In the genomic region with DNA sequence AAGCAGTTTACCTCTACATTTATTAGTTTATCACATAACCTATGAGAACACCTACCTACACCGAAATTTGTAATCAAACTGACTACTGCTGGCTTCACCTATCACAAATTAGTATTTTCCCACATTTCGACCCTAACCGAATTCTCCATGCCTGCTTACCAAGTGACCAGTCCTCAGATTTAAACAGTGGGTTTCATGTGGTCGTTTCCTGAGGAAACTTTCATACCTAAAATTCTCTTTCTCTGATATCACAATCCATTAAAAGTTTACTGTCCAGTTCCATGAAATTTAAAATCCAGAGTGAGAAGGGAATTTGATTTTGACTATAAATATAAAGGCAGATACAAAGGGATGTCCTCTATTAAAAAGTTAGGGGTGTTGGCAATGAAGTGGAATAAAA, we compare ENCODE assay signal across 13 cellular contexts. TPM values are rescaled to one million over a fixed set of nuclear protein-coding genes. Genes with fewer than 3 reads are reported as not detected.
A peak's percentile ranks its signal among the peaks of the same experiment; 100 is the strongest.
DNase-seq lines count a peak whose midpoint lies in the region; ATAC-seq and TF ChIP-seq lines count a peak whose summit lies in the region.
"Had no signal": no experiment of that assay in that cellular context is flagged by ENCODE, and none has a peak within 500 bp of the region (broad histone marks: within the 10 kb centered on the region; RNA-seq: fewer than 3 reads in every experiment).

No MANE protein-coding gene starts in this region.

- peak overlapping the region; percentile 82 for H3K4ac ChIP-seq in trophoblast cell (ENCODE audit: low read depth, low read length)

- H3K27ac ChIP-seq in SK-N-MC, result peak overlapping the region; percentile 77
- no peak overlapping the region for H3K27ac ChIP-seq in trophoblast cell (ENCODE audit: low read depth, low read length)
- H3K27ac ChIP-seq in CD4-positive, alpha-beta T cell (ENCODE audit: low read depth, low read length), result no peak overlapping the region
- H3K27ac ChIP-seq: BLaER1 treated with 17β-estradiol and CSF1 and Interleukin-3, amounts not matched to agents 10 nM and 100 nM had no signal

- H3K27ac Mint-ChIP-seq in CD4-positive, alpha-beta T cell, result no peak overlapping the region
- no peak overlapping the region for H3K27ac Mint-ChIP-seq in natural killer cell

- no peaks in the 10 kb centered on the region for H3K27me3 ChIP-seq in trophoblast cell (ENCODE audit: insufficient read depth, low read length)
- H3K27me3 ChIP-seq in CD4-positive, alpha-beta T cell (ENCODE audit: control insufficient read depth, insufficient read depth, low read length), result peaks cover 49% of the 10 kb centered on the region
- H3K27me3 ChIP-seq: adrenal gland; BLaER1 treated with 17β-estradiol and CSF1 and Interleukin-3, amounts not matched to agents 10 nM and 100 nM had no signal

- WGBS in trophoblast cell (ENCODE audit: extremely low coverage, insufficient coverage, insufficient read length), result no CpG with 5 or more reads among the region's 4 CpGs

- H3K9ac ChIP-seq in SK-N-MC (ENCODE audit: insufficient read length) (peak overlapping the region; percentile 88), trophoblast cell (ENCODE audit: low read length) (no peak overlapping the region)
- H3K9ac ChIP-seq: BLaER1 treated with 17β-estradiol and CSF1 and Interleukin-3, amounts not matched to agents 10 nM and 100 nM had no signal

- peaks cover 12% of the 10 kb centered on the region for H3K79me2 ChIP-seq in trophoblast cell (ENCODE audit: control insufficient read depth, insufficient read depth, low read length, poor library complexity)

- ATAC-seq in CD4-positive, alpha-beta T cell (ENCODE audit: poor library complexity), result no peak
- no peak for ATAC-seq in natural killer cell

- H3K4me3 Mint-ChIP-seq in CD4-positive, alpha-beta T cell, result no peak overlapping the region
- no peak overlapping the region for H3K4me3 Mint-ChIP-seq in natural killer cell

- H3K14ac ChIP-seq in trophoblast cell (ENCODE audit: low read length), result no peak overlapping the region

- no peak overlapping the region for H2BK5ac ChIP-seq in trophoblast cell (ENCODE audit: low read depth, low read length, poor library complexity)

- no peak overlapping the region for H2BK120ac ChIP-seq in trophoblast cell (ENCODE audit: insufficient read depth, low read length, poor library complexity)

- H2BK12ac ChIP-seq in trophoblast cell (ENCODE audit: low read length), result no peak overlapping the region

- H3K4me3 ChIP-seq in AG10803 (ENCODE audit: low read length) (peak overlapping the region; percentile 88), SK-N-MC (peak overlapping the region; percentile 92), trophoblast cell (ENCODE audit: low read depth, low read length) (no peak overlapping the region)
- H3K4me3 ChIP-seq: BLaER1 treated with 17β-estradiol and CSF1 and Interleukin-3, amounts not matched to agents 10 nM and 100 nM had no signal

- CTCF ChIA-PET in CD4-positive, alpha-beta T cell (lab: Charles Lee), result no interaction called here

- TF ChIP-seq CTCF in AG10803 (conservative IDR thresholded peaks at IDR 0.05; ENCODE audit: low read length) (no peak), natural killer cell (IDR thresholded peaks at IDR 0.05) (no peak)
- no peak for TF ChIP-seq CTCF in CD4-positive, alpha-beta T cell (IDR thresholded peaks at IDR 0.05)

- H3K9me3 ChIP-seq in SK-N-MC (ENCODE audit: low read depth, low read length) (no peaks in the 10 kb centered on the region), trophoblast cell (ENCODE audit: insufficient read depth, low read depth, low read length) (no peaks in the 10 kb centered on the region)
- H3K9me3 ChIP-seq in CD4-positive, alpha-beta T cell (ENCODE audit: control insufficient read depth, low read length), result no peaks in the 10 kb centered on the region
- H3K9me3 ChIP-seq: adrenal gland had no signal

- no peak overlapping the region for H3K18ac ChIP-seq in trophoblast cell (ENCODE audit: low read length)

- intact Hi-C loops in CD4-positive, alpha-beta T cell (cut with DNase I, micrococcal nuclease), result no loop called here
- intact Hi-C loops in natural killer cell (cut with micrococcal nuclease), result no loop called here

- H3K4me2 ChIP-seq in trophoblast cell (ENCODE audit: low read length), result peak overlapping the region; percentile 50
- H3K4me2 ChIP-seq: BLaER1 treated with 17β-estradiol and CSF1 and Interleukin-3, amounts not matched to agents 10 nM and 100 nM had no signal

- no peak overlapping the region for H2AK5ac ChIP-seq in trophoblast cell (ENCODE audit: low read length)

- H3K36me3 ChIP-seq in SK-N-MC (ENCODE audit: insufficient read depth, low read length) (no peaks in the 10 kb centered on the region), trophoblast cell (ENCODE audit: control insufficient read depth in 1 of 2, insufficient read depth in 2 of 2, low read length in 2 of 2) (no peaks in the 10 kb centered on the region)
- H3K36me3 ChIP-seq: adrenal gland; BLaER1 treated with 17β-estradiol and CSF1 and Interleukin-3, amounts not matched to agents 10 nM and 100 nM had no signal

- DNase-seq in AG10803 (ENCODE audit: low read depth), result no peak
- DNase-seq in SK-N-MC (ENCODE audit: low read depth, low spot score), result no peak
- DNase-seq in fibroblast of peridontal ligament (ENCODE audit: extremely low read depth), result peak; percentile 54
- DNase-seq in trophoblast cell, result no peak
- DNase-seq in germinal center (ENCODE audit: low spot score), result no peak
- DNase-seq in CD4-positive, alpha-beta T cell, result no peak
- DNase-seq in natural killer cell, result no peak
- no peak for DNase-seq in DMS153 (lab: John Stamatoyannopoulos, UW)
- DNase-seq: adrenal gland, NCI-H146, retina, RPMI8226 had no signal

- no peak overlapping the region for H2AFZ ChIP-seq in trophoblast cell (ENCODE audit: insufficient read depth, low read length, poor library complexity)

- peaks cover 5 to 11% of the 10 kb centered on the region in 2 experiments for H3K4me1 ChIP-seq in trophoblast cell (ENCODE audit: control insufficient read depth in 1 of 2, insufficient read depth in 2 of 2, low read length in 2 of 2)
- H3K4me1 ChIP-seq: BLaER1 treated with 17β-estradiol and CSF1 and Interleukin-3, amounts not matched to agents 10 nM and 100 nM had no signal

- H3K27me3 Mint-ChIP-seq in CD4-positive, alpha-beta T cell, result peaks cover 68% of the 10 kb centered on the region
- peaks cover 24 to 46% of the 10 kb centered on the region in 2 donors for H3K27me3 Mint-ChIP-seq in natural killer cell (ENCODE audit: low read depth in 2 of 2)

- peaks cover 19% of the 10 kb centered on the region for H3K79me1 ChIP-seq in trophoblast cell (ENCODE audit: low read length)

- H3K36me3 Mint-ChIP-seq in CD4-positive, alpha-beta T cell (ENCODE audit: low read depth), result no peaks in the 10 kb centered on the region
- no peaks in the 10 kb centered on the region for H3K36me3 Mint-ChIP-seq in natural killer cell

- no peak overlapping the region for H3K23ac ChIP-seq in trophoblast cell (ENCODE audit: low read length)

- H4K91ac ChIP-seq in trophoblast cell (ENCODE audit: low read depth, low read length), result no peak overlapping the region

- peaks cover 8% of the 10 kb centered on the region for H3K4me1 Mint-ChIP-seq in CD4-positive, alpha-beta T cell (ENCODE audit: low read depth)
- H3K4me1 Mint-ChIP-seq in natural killer cell, result peaks cover 5 to 8% of the 10 kb centered on the region in 2 donors

- no peak overlapping the region for H4K12ac ChIP-seq in trophoblast cell (ENCODE audit: low read depth, low read length)

- H3K9me3 Mint-ChIP-seq in CD4-positive, alpha-beta T cell, result no peaks in the 10 kb centered on the region
- peaks cover 3 to 5% of the 10 kb centered on the region in 2 donors for H3K9me3 Mint-ChIP-seq in natural killer cell

- no peak overlapping the region for H4K8ac ChIP-seq in trophoblast cell (ENCODE audit: low read depth, low read length)

- POLR2A ChIA-PET in CD4-positive, alpha-beta T cell (lab: Charles Lee), result no interaction called here

RNA-seq across cellular contexts. Expression of a gene that starts 1.9 kb away (rescaled TPM):
- 110 and 115 TPM in 2 replicates for polyA plus RNA-seq in trophoblast cell (2013)
- total RNA-seq in CD4-positive, alpha-beta T cell, result not detected
- total RNA-seq in natural killer cell, result under 1 TPM in 2 of 3 donors, not detected in 1; 0.28 to 0.38 TPM
